Comparison of ENCODE assay signal across 8 cellular contexts in the genomic region with DNA sequence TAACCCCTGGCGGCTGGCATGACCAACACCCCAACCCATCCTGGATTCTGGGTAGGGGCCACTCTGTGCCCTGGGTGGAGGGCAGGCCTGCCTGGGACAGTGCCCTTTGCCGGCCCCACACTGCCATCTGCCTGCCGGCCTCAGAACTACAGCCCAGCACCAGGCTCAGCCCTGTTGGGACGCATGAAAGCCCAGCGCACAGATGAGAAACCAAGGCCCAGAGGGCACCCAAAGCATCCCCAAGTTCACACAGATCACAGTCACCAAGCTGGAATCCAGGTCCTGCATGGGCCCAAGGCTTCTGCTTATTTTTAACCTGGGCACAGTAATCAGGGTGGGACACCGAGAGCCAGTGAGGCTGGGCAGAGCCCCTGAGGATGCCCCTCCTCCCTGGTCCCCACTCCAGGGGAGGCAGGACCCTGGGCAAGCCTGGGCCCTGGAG. TPM values are rescaled to one million over a fixed set of nuclear protein-coding genes. Genes with fewer than 3 reads are reported as not detected.
A peak's percentile ranks its signal among the peaks of the same experiment; 100 is the strongest.
DNase-seq lines count a peak whose midpoint lies in the region; ATAC-seq, FAIRE-seq and TF ChIP-seq lines count a peak whose summit lies in the region.

No MANE protein-coding gene starts in this region.

- H3K27ac Mint-ChIP-seq in activated B cell treated with CpG ODN at 0.5 μM for 24 hours = no peak overlapping the region

- POLR2A ChIA-PET in activated B cell treated with CpG ODN at 0.5 μM for 24 hours (lab: Charles Lee) = interaction anchor here (0.6 kb wide), 1 partner anchor 36 kb away, joined by 5 read pairs; no protein-coding TSS in a partner anchor

- no peak overlapping the region for H3K4me3 ChIP-seq in bronchial epithelial cell (ENCODE audit: low read depth, low read length)

- peaks cover 23% of the 10 kb centered on the region for H3K36me3 Mint-ChIP-seq in activated B cell treated with CpG ODN at 0.5 μM for 24 hours (ENCODE audit: low read depth)

- H3K27me3 Mint-ChIP-seq in activated B cell treated with CpG ODN at 0.5 μM for 24 hours = no peaks in the 10 kb centered on the region

- TF ChIP-seq CTCF in activated B cell treated with CpG ODN at 0.5 μM for 24 hours (IDR thresholded peaks at IDR 0.05) (no peak), bronchial epithelial cell (IDR thresholded peaks at IDR 0.05; ENCODE audit: insufficient read depth, low read length, severe bottlenecking) (peak; percentile 95)

- H3K9me3 Mint-ChIP-seq in activated B cell treated with CpG ODN at 0.5 μM for 24 hours = peaks cover 16% of the 10 kb centered on the region

- ATAC-seq in GM19397 (IDR thresholded peaks at IDR 0.05; ENCODE audit: unreplicated experiment) (peak; percentile 58), activated B cell treated with CpG ODN at 0.5 μM for 24 hours (ENCODE audit: low read depth) (peak; percentile 92), HG02763 (IDR thresholded peaks at IDR 0.05; ENCODE audit: unreplicated experiment) (no peak)

- no peaks in the 10 kb centered on the region for H3K4me1 Mint-ChIP-seq in activated B cell treated with CpG ODN at 0.5 μM for 24 hours

- H3K27me3 ChIP-seq in bronchial epithelial cell (ENCODE audit: control insufficient read depth, insufficient read depth, low read length) = peaks cover 9% of the 10 kb centered on the region

- no peak overlapping the region for H3K4me3 Mint-ChIP-seq in activated B cell treated with CpG ODN at 0.5 μM for 24 hours

- DNase-seq in CD1c-positive myeloid dendritic cell (ENCODE audit: extremely low spot score) = peak; percentile 69
- DNase-seq in activated B cell treated with CpG ODN at 0.5 μM for 24 hours = peak; percentile 51
- DNase-seq in bronchial epithelial cell (ENCODE audit: low read depth) = peak; percentile 26
- peak; percentile 67 for DNase-seq in kidney tubule cell (ENCODE audit: low spot score)
- peak; percentile 73 to 76 for DNase-seq in stimulated activated CD4-positive, alpha-beta T cell treated with anti-CD3 and anti-CD28 coated beads, Interleukin-2, amount 100 ng/mL, for 48 hours

- intact Hi-C loops in activated B cell treated with CpG ODN at 0.5 μM for 24 hours (cut with micrococcal nuclease) = loop anchor here (1.0 kb wide), 1 partner anchor 285 kb away; no protein-coding TSS in a partner anchor

- H3K36me3 ChIP-seq in bronchial epithelial cell (ENCODE audit: control insufficient read depth, insufficient read depth, low read length) = peaks cover 5% of the 10 kb centered on the region

- TF ChIP-seq RAD21 in Ishikawa (IDR thresholded peaks at IDR 0.05; ENCODE audit: low read depth) = peak; percentile 90

- CTCF ChIA-PET in activated B cell treated with CpG ODN at 0.5 μM for 24 hours (lab: Charles Lee) = interaction anchor here (0.6 to 1.2 kb wide), 4 partner anchors 10 to 451 kb away, joined by 3 to 4 read pairs (median 3); no protein-coding TSS in a partner anchor

- TF ChIP-seq EP300 in Ishikawa (IDR thresholded peaks at IDR 0.05; ENCODE audit: borderline replicate concordance) = no peak

- no peak for FAIRE-seq in bronchial epithelial cell (lab: Jason Lieb, UNC)

TF ChIP-seq in Ishikawa, 13 proteins besides CTCF, POLR2A, EP300 and RAD21:
- TF ChIP-seq, protein P1, sequence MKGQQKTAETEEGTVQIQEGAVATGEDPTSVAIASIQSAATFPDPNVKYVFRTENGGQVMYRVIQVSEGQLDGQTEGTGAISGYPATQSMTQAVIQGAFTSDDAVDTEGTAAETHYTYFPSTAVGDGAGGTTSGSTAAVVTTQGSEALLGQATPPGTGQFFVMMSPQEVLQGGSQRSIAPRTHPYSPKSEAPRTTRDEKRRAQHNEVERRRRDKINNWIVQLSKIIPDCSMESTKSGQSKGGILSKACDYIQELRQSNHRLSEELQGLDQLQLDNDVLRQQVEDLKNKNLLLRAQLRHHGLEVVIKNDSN (IDR thresholded peaks at IDR 0.05) = no peak
- TF ChIP-seq EGR1 (IDR thresholded peaks at IDR 0.05) (no peak), CREB1 (IDR thresholded peaks at IDR 0.05; ENCODE audit: low read depth) (no peak), TCF12 (IDR thresholded peaks at IDR 0.05; ENCODE audit: low read depth) (no peak), TEAD4 (IDR thresholded peaks at IDR 0.05) (no peak)

RNA-seq across cellular contexts. Expression of a gene that starts 26.2 kb away (rescaled TPM):
- not detected in 2 replicates for total RNA-seq in activated B cell treated with CpG ODN at 0.5 μM for 24 hours
- total RNA-seq in bronchial epithelial cell = not detected in 2 replicates
